1 cellular context compared by ENCODE assay signal in the genomic region with DNA sequence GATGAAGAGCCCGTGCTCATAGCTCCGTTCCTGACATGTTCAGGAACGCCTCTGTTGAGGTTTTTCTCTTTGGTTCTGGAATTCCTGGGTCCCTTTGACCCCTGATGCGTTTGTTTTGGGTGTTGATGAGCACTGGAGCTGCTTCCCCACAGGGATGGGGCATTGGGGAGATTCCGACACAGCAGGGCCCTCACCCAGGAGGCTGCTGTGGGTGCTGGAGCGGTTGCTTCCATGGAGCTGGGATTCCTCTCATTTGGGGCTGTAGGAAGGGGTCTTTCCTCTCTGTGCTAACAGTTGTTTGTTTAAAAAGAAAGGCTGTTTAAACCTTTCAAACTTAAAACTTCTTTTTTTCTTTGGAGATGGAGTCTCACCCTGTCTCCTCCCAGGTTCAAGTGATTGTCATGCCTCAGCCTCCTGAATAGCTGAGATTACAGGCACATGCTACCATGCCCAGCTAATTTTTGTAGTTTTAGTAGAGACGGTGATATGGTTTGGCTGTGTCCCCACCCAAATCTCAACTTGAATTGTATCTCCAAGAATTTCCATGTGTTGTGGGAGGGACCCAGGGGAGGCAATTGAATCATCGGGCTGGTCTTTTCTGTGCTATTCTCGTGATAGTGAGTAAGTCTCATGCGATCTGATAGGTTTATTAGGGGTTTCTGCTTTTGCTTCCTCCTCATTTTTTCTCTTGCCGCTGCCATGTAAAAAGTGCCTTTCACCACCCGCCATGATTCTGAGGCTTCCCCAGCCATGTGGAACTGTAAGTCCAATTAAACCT.
A peak's percentile ranks its signal among the peaks of the same experiment; 100 is the strongest.
TF ChIP-seq lines count a peak whose summit lies in the region.

No MANE protein-coding gene starts in this region.

TF ChIP-seq in HEK293, 187 proteins besides CTCF, POLR2A, EP300 and RAD21 (continued from another document):
- TF ChIP-seq, protein P1, sequence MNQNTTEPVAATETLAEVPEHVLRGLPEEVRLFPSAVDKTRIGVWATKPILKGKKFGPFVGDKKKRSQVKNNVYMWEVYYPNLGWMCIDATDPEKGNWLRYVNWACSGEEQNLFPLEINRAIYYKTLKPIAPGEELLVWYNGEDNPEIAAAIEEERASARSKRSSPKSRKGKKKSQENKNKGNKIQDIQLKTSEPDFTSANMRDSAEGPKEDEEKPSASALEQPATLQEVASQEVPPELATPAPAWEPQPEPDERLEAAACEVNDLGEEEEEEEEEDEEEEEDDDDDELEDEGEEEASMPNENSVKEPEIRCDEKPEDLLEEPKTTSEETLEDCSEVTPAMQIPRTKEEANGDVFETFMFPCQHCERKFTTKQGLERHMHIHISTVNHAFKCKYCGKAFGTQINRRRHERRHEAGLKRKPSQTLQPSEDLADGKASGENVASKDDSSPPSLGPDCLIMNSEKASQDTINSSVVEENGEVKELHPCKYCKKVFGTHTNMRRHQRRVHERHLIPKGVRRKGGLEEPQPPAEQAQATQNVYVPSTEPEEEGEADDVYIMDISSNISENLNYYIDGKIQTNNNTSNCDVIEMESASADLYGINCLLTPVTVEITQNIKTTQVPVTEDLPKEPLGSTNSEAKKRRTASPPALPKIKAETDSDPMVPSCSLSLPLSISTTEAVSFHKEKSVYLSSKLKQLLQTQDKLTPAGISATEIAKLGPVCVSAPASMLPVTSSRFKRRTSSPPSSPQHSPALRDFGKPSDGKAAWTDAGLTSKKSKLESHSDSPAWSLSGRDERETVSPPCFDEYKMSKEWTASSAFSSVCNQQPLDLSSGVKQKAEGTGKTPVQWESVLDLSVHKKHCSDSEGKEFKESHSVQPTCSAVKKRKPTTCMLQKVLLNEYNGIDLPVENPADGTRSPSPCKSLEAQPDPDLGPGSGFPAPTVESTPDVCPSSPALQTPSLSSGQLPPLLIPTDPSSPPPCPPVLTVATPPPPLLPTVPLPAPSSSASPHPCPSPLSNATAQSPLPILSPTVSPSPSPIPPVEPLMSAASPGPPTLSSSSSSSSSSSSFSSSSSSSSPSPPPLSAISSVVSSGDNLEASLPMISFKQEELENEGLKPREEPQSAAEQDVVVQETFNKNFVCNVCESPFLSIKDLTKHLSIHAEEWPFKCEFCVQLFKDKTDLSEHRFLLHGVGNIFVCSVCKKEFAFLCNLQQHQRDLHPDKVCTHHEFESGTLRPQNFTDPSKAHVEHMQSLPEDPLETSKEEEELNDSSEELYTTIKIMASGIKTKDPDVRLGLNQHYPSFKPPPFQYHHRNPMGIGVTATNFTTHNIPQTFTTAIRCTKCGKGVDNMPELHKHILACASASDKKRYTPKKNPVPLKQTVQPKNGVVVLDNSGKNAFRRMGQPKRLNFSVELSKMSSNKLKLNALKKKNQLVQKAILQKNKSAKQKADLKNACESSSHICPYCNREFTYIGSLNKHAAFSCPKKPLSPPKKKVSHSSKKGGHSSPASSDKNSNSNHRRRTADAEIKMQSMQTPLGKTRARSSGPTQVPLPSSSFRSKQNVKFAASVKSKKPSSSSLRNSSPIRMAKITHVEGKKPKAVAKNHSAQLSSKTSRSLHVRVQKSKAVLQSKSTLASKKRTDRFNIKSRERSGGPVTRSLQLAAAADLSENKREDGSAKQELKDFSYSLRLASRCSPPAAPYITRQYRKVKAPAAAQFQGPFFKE (tag by site-specific recombination; IDR thresholded peaks at IDR 0.05; ENCODE audit: borderline replicate concordance), result no peak
- TF ChIP-seq, protein P2, sequence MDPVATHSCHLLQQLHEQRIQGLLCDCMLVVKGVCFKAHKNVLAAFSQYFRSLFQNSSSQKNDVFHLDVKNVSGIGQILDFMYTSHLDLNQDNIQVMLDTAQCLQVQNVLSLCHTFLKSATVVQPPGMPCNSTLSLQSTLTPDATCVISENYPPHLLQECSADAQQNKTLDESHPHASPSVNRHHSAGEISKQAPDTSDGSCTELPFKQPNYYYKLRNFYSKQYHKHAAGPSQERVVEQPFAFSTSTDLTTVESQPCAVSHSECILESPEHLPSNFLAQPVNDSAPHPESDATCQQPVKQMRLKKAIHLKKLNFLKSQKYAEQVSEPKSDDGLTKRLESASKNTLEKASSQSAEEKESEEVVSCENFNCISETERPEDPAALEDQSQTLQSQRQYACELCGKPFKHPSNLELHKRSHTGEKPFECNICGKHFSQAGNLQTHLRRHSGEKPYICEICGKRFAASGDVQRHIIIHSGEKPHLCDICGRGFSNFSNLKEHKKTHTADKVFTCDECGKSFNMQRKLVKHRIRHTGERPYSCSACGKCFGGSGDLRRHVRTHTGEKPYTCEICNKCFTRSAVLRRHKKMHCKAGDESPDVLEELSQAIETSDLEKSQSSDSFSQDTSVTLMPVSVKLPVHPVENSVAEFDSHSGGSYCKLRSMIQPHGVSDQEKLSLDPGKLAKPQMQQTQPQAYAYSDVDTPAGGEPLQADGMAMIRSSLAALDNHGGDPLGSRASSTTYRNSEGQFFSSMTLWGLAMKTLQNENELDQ (tag by site-specific recombination; IDR thresholded peaks at IDR 0.05; ENCODE audit: low read depth), result no peak
- TF ChIP-seq ZNF585B (tag by site-specific recombination; IDR thresholded peaks at IDR 0.05) (no peak), ZNF600 (tag by site-specific recombination; IDR thresholded peaks at IDR 0.05) (0 out of 2 replicates have a peak, but pooled peaks have one; percentile 25), REPIN1 (tag by site-specific recombination; IDR thresholded peaks at IDR 0.05; ENCODE audit: low read depth) (no peak), KLF16 (tag by site-specific recombination; IDR thresholded peaks at IDR 0.05) (no peak), ZNF302 (tag by site-specific recombination; IDR thresholded peaks at IDR 0.05; ENCODE audit: low read depth) (no peak), ZNF211 (tag by site-specific recombination; IDR thresholded peaks at IDR 0.05; ENCODE audit: low read depth) (no peak)
- TF ChIP-seq, protein P3, sequence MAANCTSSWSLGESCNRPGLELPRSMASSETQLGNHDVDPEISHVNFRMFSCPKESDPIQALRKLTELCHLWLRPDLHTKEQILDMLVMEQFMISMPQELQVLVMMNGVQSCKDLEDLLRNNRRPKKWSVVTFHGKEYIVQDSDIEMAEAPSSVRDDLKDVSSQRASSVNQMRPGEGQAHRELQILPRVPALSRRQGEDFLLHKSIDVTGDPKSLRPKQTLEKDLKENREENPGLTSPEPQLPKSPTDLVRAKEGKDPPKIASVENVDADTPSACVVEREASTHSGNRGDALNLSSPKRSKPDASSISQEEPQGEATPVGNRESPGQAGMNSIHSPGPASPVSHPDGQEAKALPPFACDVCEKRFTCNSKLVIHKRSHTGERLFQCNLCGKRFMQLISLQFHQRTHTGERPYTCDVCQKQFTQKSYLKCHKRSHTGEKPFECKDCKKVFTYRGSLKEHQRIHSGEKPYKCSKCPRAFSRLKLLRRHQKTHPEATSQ (tag by site-specific recombination; IDR thresholded peaks at IDR 0.05), result no peak
TF ChIP-seq in HEK293: peak in this region for 3.
